Comparison of ENCODE assay signal across 1 cellular context in genomic region chr2:47616506-47616905, GRCh38.
TF ChIP-seq lines count a peak whose summit lies in the region.

No MANE protein-coding gene starts in this region.

TF ChIP-seq in IMR-90, 13 proteins besides CTCF, POLR2A, EP300 and RAD21 (continued from another document):
- TF ChIP-seq, protein P1, sequence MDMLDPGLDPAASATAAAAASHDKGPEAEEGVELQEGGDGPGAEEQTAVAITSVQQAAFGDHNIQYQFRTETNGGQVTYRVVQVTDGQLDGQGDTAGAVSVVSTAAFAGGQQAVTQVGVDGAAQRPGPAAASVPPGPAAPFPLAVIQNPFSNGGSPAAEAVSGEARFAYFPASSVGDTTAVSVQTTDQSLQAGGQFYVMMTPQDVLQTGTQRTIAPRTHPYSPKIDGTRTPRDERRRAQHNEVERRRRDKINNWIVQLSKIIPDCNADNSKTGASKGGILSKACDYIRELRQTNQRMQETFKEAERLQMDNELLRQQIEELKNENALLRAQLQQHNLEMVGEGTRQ (IDR thresholded peaks at IDR 0.05; ENCODE audit: low read depth, low read length), result no peak
- TF ChIP-seq MAZ (IDR thresholded peaks at IDR 0.05; ENCODE audit: borderline replicate concordance, low read depth, low read length), result no peak
